ENCODE assay signal across 17 cellular contexts in the genomic region with DNA sequence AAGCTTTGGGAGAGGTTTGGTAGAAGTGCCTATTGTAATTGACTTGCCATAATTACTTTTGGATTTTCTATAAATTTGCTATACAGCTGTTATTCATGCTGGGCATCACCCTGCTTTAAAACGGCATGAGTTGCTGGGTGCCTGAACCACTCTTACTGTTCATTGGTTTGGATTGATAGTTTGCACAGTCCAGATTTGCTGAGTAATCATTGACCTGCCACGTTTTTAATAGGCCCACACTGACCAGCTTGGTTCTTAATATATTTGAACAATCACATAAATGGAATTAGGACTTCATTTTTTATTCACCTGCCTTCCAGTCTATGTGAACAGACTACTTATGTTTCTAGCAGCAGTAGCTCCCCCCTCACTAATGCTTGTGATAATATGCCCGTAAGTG.
DNase-seq lines count a peak whose midpoint lies in the region; ATAC-seq and TF ChIP-seq lines count a peak whose summit lies in the region.
"Had no signal": no experiment of that assay in that cellular context is flagged by ENCODE, and none has a peak within 500 bp of the region (broad histone marks: within the 10 kb centered on the region; RNA-seq: fewer than 3 reads in every experiment).

No MANE protein-coding gene starts in this region.

- no peaks in the 10 kb centered on the region for H3K27me3 Mint-ChIP-seq in progenitor cell of endocrine pancreas
- no peaks in the 10 kb centered on the region for H3K27me3 Mint-ChIP-seq in activated CD4-positive, alpha-beta T cell treated with anti-CD3 and anti-CD28 coated beads, Interleukin-2, amount 10 ng/mL, durations not matched to agents 7 days and 5 days

- POLR2A ChIA-PET in IMR-90 (lab: Charles Lee; ENCODE audit: unreplicated experiment) = no interaction called here
- POLR2A ChIA-PET in activated CD4-positive, alpha-beta T cell treated with anti-CD3 and anti-CD28 coated beads, Interleukin-2, amount 10 ng/mL, durations not matched to agents 7 days and 5 days (lab: Charles Lee) = no interaction called here

- H3K4me1 Mint-ChIP-seq in progenitor cell of endocrine pancreas (ENCODE audit: low read depth) = peaks cover 29% of the 10 kb centered on the region
- H3K4me1 Mint-ChIP-seq in activated CD4-positive, alpha-beta T cell treated with anti-CD3 and anti-CD28 coated beads, Interleukin-2, amount 10 ng/mL, durations not matched to agents 7 days and 5 days = no peaks in the 10 kb centered on the region
- H3K4me1 Mint-ChIP-seq: B cell; CD4-positive, CD25-positive, alpha-beta regulatory T cell had no signal

- H3K4me1 ChIP-seq in IMR-90 (ENCODE audit: control insufficient read depth, insufficient read depth, low read length) (no peaks in the 10 kb centered on the region), endocrine pancreas (ENCODE audit: control insufficient read depth, insufficient read depth, low read length) (peaks cover 9% of the 10 kb centered on the region)
- H3K4me1 ChIP-seq: BLaER1, Caco-2, HAP-1 had no signal

- no peak overlapping the region for H3K27ac ChIP-seq in IMR-90 (ENCODE audit: insufficient read depth, low read length)
- H3K27ac ChIP-seq: BLaER1, C4-2B had no signal

- dilution Hi-C loops in IMR-90 (cut with HindIII; ENCODE audit: low sequenced_read_pairs, unreplicated experiment) = no loop called here

- H3K18ac ChIP-seq in IMR-90 (ENCODE audit: low read depth, low read length) = no peak overlapping the region

- ATAC-seq in IMR-90 (ENCODE audit: low read depth) (no peak), HG03280 (IDR thresholded peaks at IDR 0.05; ENCODE audit: unreplicated experiment) (no peak)
- ATAC-seq: CD8-positive, alpha-beta T cell had no signal

- H3K79me1 ChIP-seq in IMR-90 (ENCODE audit: low read depth in 1 of 2, low read length in 2 of 2) = no peaks in the 10 kb centered on the region

- TF ChIP-seq CTCF in IMR-90 (conservative IDR thresholded peaks at IDR 0.05; ENCODE audit: low read depth, low read length) = no peak
- no peak for TF ChIP-seq CTCF in progenitor cell of endocrine pancreas (IDR thresholded peaks at IDR 0.05; ENCODE audit: unreplicated experiment)

- H4K91ac ChIP-seq in IMR-90 (ENCODE audit: insufficient read depth, low read depth, low read length) = no peak overlapping the region

- in situ Hi-C loops in IMR-90 (cut with MboI; ENCODE audit: low sequenced_read_pairs) = no loop called here

- no CpG with 5 or more reads among the region's 3 CpGs for WGBS in IMR-90 (ENCODE audit: extremely low coverage in 2 of 2, insufficient read length in 1 of 2), 2 experiments

- no peak for TF ChIP-seq POLR2A in IMR-90 (IDR thresholded peaks at IDR 0.05; ENCODE audit: low read depth, low read length)

- no peaks in the 10 kb centered on the region for H3K36me3 ChIP-seq in IMR-90 (ENCODE audit: control insufficient read depth, insufficient read depth, low read length)
- H3K36me3 ChIP-seq in endocrine pancreas (ENCODE audit: control insufficient read depth, insufficient read depth, low read length) = no peaks in the 10 kb centered on the region
- H3K36me3 ChIP-seq: BLaER1, HAP-1 had no signal

- H3K9ac ChIP-seq in IMR-90 (ENCODE audit: low read depth, low read length) = no peak overlapping the region
- no peak overlapping the region for H3K9ac ChIP-seq in endocrine pancreas (ENCODE audit: control insufficient read depth, insufficient read depth, low read length)
- H3K9ac ChIP-seq: BLaER1 had no signal

- H3K14ac ChIP-seq in IMR-90 (replicated peaks; ENCODE audit: low read depth, low read length) = no peak overlapping the region

- DNase-seq in IMR-90 (no peak), progenitor cell of endocrine pancreas (ENCODE audit: low spot score, unreplicated experiment) (no peak)
- DNase-seq in activated CD4-positive, alpha-beta T cell treated with anti-CD3 and anti-CD28 coated beads, Interleukin-2, amount 10 ng/mL, durations not matched to agents 7 days and 5 days = no peak
- DNase-seq in stimulated activated CD4-positive, alpha-beta T cell treated with anti-CD3 and anti-CD28 coated beads, Interleukin-4, amount 100 ng/mL, for 24 hours = no peak
- DNase-seq: Caco-2; CD4-positive, CD25-positive, alpha-beta regulatory T cell; CD8-positive, alpha-beta T cell; DMS153; DND-41; GOT3; HFFc6 had no signal

- no peak overlapping the region for H4K8ac ChIP-seq in IMR-90 (ENCODE audit: low read depth in 2 of 2, low read length in 2 of 2)

- no peak overlapping the region for H2BK120ac ChIP-seq in IMR-90 (ENCODE audit: low read depth, low read length)

- H2BK5ac ChIP-seq in IMR-90 (ENCODE audit: low read depth, low read length, poor library complexity, severe bottlenecking) = no peak overlapping the region

- no peak overlapping the region for H2AFZ ChIP-seq in IMR-90 (replicated peaks; ENCODE audit: low read length, poor library complexity)

- H3K4me2 ChIP-seq in IMR-90 (ENCODE audit: low read depth, low read length) = no peak overlapping the region
- H3K4me2 ChIP-seq: BLaER1 had no signal

- H3K23ac ChIP-seq in IMR-90 (ENCODE audit: low read depth, low read length) = no peak overlapping the region

- H3K4me3 Mint-ChIP-seq in progenitor cell of endocrine pancreas (ENCODE audit: low read depth) = no peak overlapping the region
- no peak overlapping the region for H3K4me3 Mint-ChIP-seq in activated CD4-positive, alpha-beta T cell treated with anti-CD3 and anti-CD28 coated beads, Interleukin-2, amount 10 ng/mL, durations not matched to agents 7 days and 5 days
- H3K4me3 Mint-ChIP-seq: B cell; CD4-positive, CD25-positive, alpha-beta regulatory T cell; CD8-positive, alpha-beta T cell; HFFc6 had no signal

- no TSS peak for BruUV-seq in IMR-90 (replicated peaks; lab: Mats Ljungman, UMichigan)

- intact Hi-C loops in IMR-90 (cut with micrococcal nuclease) = no loop called here

- no peak overlapping the region for H2BK15ac ChIP-seq in IMR-90 (ENCODE audit: low read depth, low read length)

- no peak overlapping the region for H2AK9ac ChIP-seq in IMR-90 (replicated peaks; ENCODE audit: low read depth, low read length, poor library complexity)

- no peaks in the 10 kb centered on the region for H4K20me1 ChIP-seq in IMR-90 (ENCODE audit: insufficient read depth, low read length)
- H4K20me1 ChIP-seq: BLaER1 had no signal

- peaks cover 20% of the 10 kb centered on the region for H3K36me3 Mint-ChIP-seq in progenitor cell of endocrine pancreas (ENCODE audit: insufficient read depth)
- H3K36me3 Mint-ChIP-seq in activated CD4-positive, alpha-beta T cell treated with anti-CD3 and anti-CD28 coated beads, Interleukin-2, amount 10 ng/mL, durations not matched to agents 7 days and 5 days (ENCODE audit: low read depth) = peaks cover 2% of the 10 kb centered on the region
- H3K36me3 Mint-ChIP-seq: CD4-positive, CD25-positive, alpha-beta regulatory T cell; CD8-positive, alpha-beta T cell had no signal

- TF ChIP-seq RAD21 in IMR-90 (IDR thresholded peaks at IDR 0.05; ENCODE audit: low read length) = no peak

- H3K27ac Mint-ChIP-seq in progenitor cell of endocrine pancreas = peak overlapping the region; percentile 86
- H3K27ac Mint-ChIP-seq in activated CD4-positive, alpha-beta T cell treated with anti-CD3 and anti-CD28 coated beads, Interleukin-2, amount 10 ng/mL, durations not matched to agents 7 days and 5 days = no peak overlapping the region
- H3K27ac Mint-ChIP-seq: B cell; CD4-positive, CD25-positive, alpha-beta regulatory T cell; CD8-positive, alpha-beta T cell; HFFc6 had no signal

- no peaks in the 10 kb centered on the region for H3K9me1 ChIP-seq in IMR-90 (ENCODE audit: insufficient read depth, low read length)

- no peak overlapping the region for H4K5ac ChIP-seq in IMR-90 (ENCODE audit: low read depth, low read length)

- CTCF ChIA-PET in IMR-90 (lab: Yijun Ruan, JAX) = no interaction called here
- CTCF ChIA-PET in activated CD4-positive, alpha-beta T cell treated with anti-CD3 and anti-CD28 coated beads, Interleukin-2, amount 10 ng/mL, durations not matched to agents 7 days and 5 days (lab: Charles Lee) = no interaction called here

- H3K27me3 ChIP-seq in IMR-90 (ENCODE audit: control insufficient read depth, insufficient read depth, low read length) (no peaks in the 10 kb centered on the region), endocrine pancreas (ENCODE audit: control insufficient read depth, insufficient read depth, low read length) (no peaks in the 10 kb centered on the region)
- H3K27me3 ChIP-seq: BLaER1 had no signal

- no peak overlapping the region for H3K56ac ChIP-seq in IMR-90 (ENCODE audit: extremely low read depth, insufficient read depth, low read length)

- no peak overlapping the region for H2BK20ac ChIP-seq in IMR-90 (ENCODE audit: low read depth, low read length)

- H3K9me3 ChIP-seq in IMR-90 (ENCODE audit: control insufficient read depth, insufficient read depth, low read length) (peaks cover 5% of the 10 kb centered on the region), endocrine pancreas (ENCODE audit: control insufficient read depth, low read length) (peaks cover 2% of the 10 kb centered on the region)
- H3K9me3 ChIP-seq: Caco-2, HAP-1 had no signal

- H3K4ac ChIP-seq in IMR-90 (ENCODE audit: low read depth, low read length) = no peak overlapping the region

- H3K9me3 Mint-ChIP-seq in progenitor cell of endocrine pancreas (ENCODE audit: low read depth) = peaks cover 12% of the 10 kb centered on the region
- peaks cover 4% of the 10 kb centered on the region for H3K9me3 Mint-ChIP-seq in activated CD4-positive, alpha-beta T cell treated with anti-CD3 and anti-CD28 coated beads, Interleukin-2, amount 10 ng/mL, durations not matched to agents 7 days and 5 days

- H2AK5ac ChIP-seq in IMR-90 (ENCODE audit: low read depth, low read length) = no peak overlapping the region

- H3K4me3 ChIP-seq in IMR-90 (ENCODE audit: insufficient read depth, low read depth, low read length) (no peak overlapping the region), endocrine pancreas (ENCODE audit: control insufficient read depth, insufficient read depth, low read length) (peak overlapping the region; percentile 35)
- H3K4me3 ChIP-seq: BLaER1, HAP-1 had no signal

TF ChIP-seq in IMR-90, 13 proteins besides CTCF, POLR2A, EP300 and RAD21:
- peak; percentile 15; the same call in 1 of the 2 replicates for TF ChIP-seq MAFK (IDR thresholded peaks at IDR 0.05; ENCODE audit: low read depth, low read length)
- no peak for TF ChIP-seq USF2 (IDR thresholded peaks at IDR 0.05; ENCODE audit: low read depth, low read length)
